Comparison of ENCODE assay signal across 18 cellular contexts in genomic region chr1:174768949-174769348, GRCh38.
"Had no signal": no experiment of that assay in that cellular context is flagged by ENCODE, and none has a peak within 500 bp of the region (broad histone marks: within the 10 kb centered on the region; RNA-seq: fewer than 3 reads in every experiment).

No MANE protein-coding gene starts in this region.

- H3K4me3 Mint-ChIP-seq: activated CD4-positive, alpha-beta T cell treated with anti-CD3 and anti-CD28 coated beads, Interleukin-2, amount 10 ng/mL, durations not matched to agents 24 days and 14 days; activated naive CD8-positive, alpha-beta T cell; naive thymus-derived CD8-positive, alpha-beta T cell had no signal

- H3K4me3 ChIP-seq: breast epithelium, esophagus squamous epithelium, lung, tibial artery, vagina had no signal

- DNase-seq: activated CD4-positive, alpha-beta T cell treated with anti-CD3 and anti-CD28 coated beads, Interleukin-2, amount 10 ng/mL, durations not matched to agents 24 days and 14 days; activated effector memory CD4-positive, alpha-beta T cell treated with Interleukin-2 at 50 U/mL for 16 hours; activated T-cell treated with anti-CD3 and anti-CD28 coated beads, Interleukin-2, amount 50 U/mL, for 1 hour; anterior cingulate cortex; esophagus squamous epithelium; left cardiac atrium; naive thymus-derived CD8-positive, alpha-beta T cell; retina; stimulated activated CD4-positive, alpha-beta T cell treated with anti-CD3 and anti-CD28 coated beads, Interleukin-15, amount 100 ng/mL, for 24 hours; T-helper 9 cell; tibial artery had no signal

- H3K27me3 ChIP-seq: breast epithelium, esophagus squamous epithelium, neutrophil, tibial artery, vagina had no signal

- H3K36me3 Mint-ChIP-seq: naive thymus-derived CD8-positive, alpha-beta T cell had no signal

- H3K27me3 Mint-ChIP-seq: activated CD4-positive, alpha-beta T cell treated with anti-CD3 and anti-CD28 coated beads, Interleukin-2, amount 10 ng/mL, durations not matched to agents 24 days and 14 days; activated naive CD8-positive, alpha-beta T cell; naive thymus-derived CD8-positive, alpha-beta T cell had no signal

- H3K4me1 ChIP-seq: breast epithelium, esophagus squamous epithelium, tibial artery, vagina had no signal

- H3K27ac Mint-ChIP-seq: activated CD4-positive, alpha-beta T cell treated with anti-CD3 and anti-CD28 coated beads, Interleukin-2, amount 10 ng/mL, durations not matched to agents 24 days and 14 days; activated naive CD8-positive, alpha-beta T cell had no signal

- H3K36me3 ChIP-seq: breast epithelium, esophagus squamous epithelium, neutrophil, tibial artery, vagina had no signal

- FAIRE-seq: endometrium had no signal

- H3K9me3 ChIP-seq: breast epithelium, esophagus squamous epithelium, neutrophil, tibial artery, vagina had no signal

- H3K9me3 Mint-ChIP-seq: activated CD4-positive, alpha-beta T cell treated with anti-CD3 and anti-CD28 coated beads, Interleukin-2, amount 10 ng/mL, durations not matched to agents 24 days and 14 days; naive thymus-derived CD8-positive, alpha-beta T cell had no signal

- H3K27ac ChIP-seq: breast epithelium, esophagus squamous epithelium, neutrophil, tibial artery, vagina, VCaP had no signal

- ATAC-seq: left cardiac atrium; naive thymus-derived CD8-positive, alpha-beta T cell had no signal
